Comparison of ENCODE assay signal across 14 cellular contexts in the genomic region with DNA sequence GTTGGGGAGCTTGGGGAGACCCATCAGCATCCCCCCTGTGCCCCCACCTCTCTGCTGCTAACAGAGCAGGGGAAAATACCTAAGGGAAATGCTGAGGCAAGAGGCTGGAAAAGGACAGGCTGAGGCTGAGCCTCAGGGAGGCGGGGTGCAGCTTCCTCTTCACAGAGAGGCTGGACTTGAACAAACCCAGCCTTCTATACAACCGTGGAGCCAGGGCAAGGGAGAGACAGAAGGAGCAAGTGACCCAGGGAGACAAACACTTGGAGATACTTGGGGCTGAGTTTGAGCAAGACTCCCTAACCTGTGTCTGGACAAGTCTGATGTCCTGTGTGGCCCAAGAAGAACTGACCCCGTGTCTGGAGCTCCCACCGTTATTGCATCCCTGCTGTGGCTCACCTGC. TPM values are rescaled to one million over a fixed set of nuclear protein-coding genes. Genes with fewer than 3 reads are reported as not detected.
DNase-seq lines count a peak whose midpoint lies in the region; ATAC-seq, FAIRE-seq and TF ChIP-seq lines count a peak whose summit lies in the region.
"Had no signal": no experiment of that assay in that cellular context is flagged by ENCODE, and none has a peak within 500 bp of the region (broad histone marks: within the 10 kb centered on the region; RNA-seq: fewer than 3 reads in every experiment).

A gene with protein sequence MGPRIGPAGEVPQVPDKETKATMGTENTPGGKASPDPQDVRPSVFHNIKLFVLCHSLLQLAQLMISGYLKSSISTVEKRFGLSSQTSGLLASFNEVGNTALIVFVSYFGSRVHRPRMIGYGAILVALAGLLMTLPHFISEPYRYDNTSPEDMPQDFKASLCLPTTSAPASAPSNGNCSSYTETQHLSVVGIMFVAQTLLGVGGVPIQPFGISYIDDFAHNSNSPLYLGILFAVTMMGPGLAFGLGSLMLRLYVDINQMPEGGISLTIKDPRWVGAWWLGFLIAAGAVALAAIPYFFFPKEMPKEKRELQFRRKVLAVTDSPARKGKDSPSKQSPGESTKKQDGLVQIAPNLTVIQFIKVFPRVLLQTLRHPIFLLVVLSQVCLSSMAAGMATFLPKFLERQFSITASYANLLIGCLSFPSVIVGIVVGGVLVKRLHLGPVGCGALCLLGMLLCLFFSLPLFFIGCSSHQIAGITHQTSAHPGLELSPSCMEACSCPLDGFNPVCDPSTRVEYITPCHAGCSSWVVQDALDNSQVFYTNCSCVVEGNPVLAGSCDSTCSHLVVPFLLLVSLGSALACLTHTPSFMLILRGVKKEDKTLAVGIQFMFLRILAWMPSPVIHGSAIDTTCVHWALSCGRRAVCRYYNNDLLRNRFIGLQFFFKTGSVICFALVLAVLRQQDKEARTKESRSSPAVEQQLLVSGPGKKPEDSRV (plus strand): TSS at position 229 of the 400 bp plus-strand sequence. CDS start 275 bp downstream, outside the sequence.

- peaks cover 60% of the 10 kb centered on the region for H3K4me1 Mint-ChIP-seq in Caco-2 (ENCODE audit: low read depth, unreplicated experiment)

- CTCF ChIA-PET in Caco-2 (lab: Charles Lee): interaction anchor here (0.6 to 7.1 kb wide), 7 partner anchors 9 to 98 kb away, joined by 3 to 101 read pairs (median 4); no protein-coding TSS in a partner anchor

- H3K9ac ChIP-seq in duodenal mucosa (ENCODE audit: low read depth in 1 of 2, low read length in 2 of 2): peak within 1 kb of the TSS; percentile 74 to 88

- ATAC-seq in lower lobe of right lung: peak; percentile 50 to 58
- ATAC-seq in HG03097 (IDR thresholded peaks at IDR 0.05; ENCODE audit: low FRiP score, unreplicated experiment): no peak
- no peak for ATAC-seq in GM19452 (IDR thresholded peaks at IDR 0.05; ENCODE audit: unreplicated experiment)

- POLR2A ChIA-PET in Caco-2 (lab: Charles Lee): interaction anchor here (0.5 to 1.0 kb wide), 3 partner anchors 9 to 211 kb away, joined by 3 read pairs; no protein-coding TSS in a partner anchor

- H3K36me3 Mint-ChIP-seq in Caco-2 (ENCODE audit: insufficient read depth, unreplicated experiment): peaks cover 18% of the 10 kb centered on the region

- peaks cover 99% of the 10 kb centered on the region for H3K4me1 ChIP-seq in Caco-2
- peaks cover 72 to 74% of the 10 kb centered on the region in 2 donors for H3K4me1 ChIP-seq in duodenal mucosa (ENCODE audit: control insufficient read depth in 1 of 2, insufficient read depth in 2 of 2, low read length in 2 of 2)
- H3K4me1 ChIP-seq in lower lobe of right lung: peaks cover 54% of the 10 kb centered on the region
- H3K4me1 ChIP-seq in small intestine (ENCODE audit: control insufficient read depth in 2 of 2, insufficient read depth in 1 of 2, low read depth in 1 of 2, low read length in 1 of 2): peaks cover 4 to 16% of the 10 kb centered on the region in 2 donors

- intact Hi-C loops in Caco-2 (cut with micrococcal nuclease; ENCODE audit: unreplicated experiment): no loop called here
- intact Hi-C loops in lower lobe of right lung (cut with DNase I): no loop called here

- DNase-seq in Caco-2 (no peak), lower lobe of right lung (no peak), small intestine (peak; percentile 84), kidney tubule cell (ENCODE audit: low spot score) (no peak)
- no peak for DNase-seq in stimulated activated CD4-positive, alpha-beta T cell treated with anti-CD3 and anti-CD28 coated beads, Interleukin-2, amount 100 ng/mL, for 24 hours
- DNase-seq: MM.1S had no signal

- H3K36me3 ChIP-seq in Caco-2 (ENCODE audit: control insufficient read depth, insufficient read depth, low read length) (no peaks in the 10 kb centered on the region), duodenal mucosa (ENCODE audit: control insufficient read depth in 1 of 2, insufficient read depth in 2 of 2, low read length in 2 of 2) (no peaks in the 10 kb centered on the region), lower lobe of right lung (no peaks in the 10 kb centered on the region), small intestine (ENCODE audit: control insufficient read depth in 2 of 2, insufficient read depth in 2 of 2, low read length in 2 of 2) (no peaks in the 10 kb centered on the region)

- peak within 1 kb of the TSS; percentile 5 for H3K27ac Mint-ChIP-seq in Caco-2 (ENCODE audit: unreplicated experiment)

- H3K27me3 ChIP-seq in Caco-2 (replicated peaks; ENCODE audit: control insufficient read depth, insufficient read depth, low read length): no peaks in the 10 kb centered on the region
- H3K27me3 ChIP-seq in duodenal mucosa (ENCODE audit: control insufficient read depth in 1 of 2, insufficient read depth in 2 of 2, low read length in 2 of 2): no peaks in the 10 kb centered on the region
- H3K27me3 ChIP-seq in lower lobe of right lung (ENCODE audit: low read depth): no peaks in the 10 kb centered on the region
- no peaks in the 10 kb centered on the region for H3K27me3 ChIP-seq in small intestine (ENCODE audit: control insufficient read depth in 2 of 2, insufficient read depth in 2 of 2, low read length in 2 of 2)

- 18 to 38% (median 21%) methylated on average over 4 of the region's 4 CpGs for WGBS in small intestine, 3 donors

- peak within 1 kb of the TSS; percentile 1; the same call in 1 of the 2 replicates for H3K4me3 ChIP-seq in Caco-2 (ENCODE audit: low read depth, low read length)
- H3K4me3 ChIP-seq in duodenal mucosa (ENCODE audit: low read depth in 1 of 2, low read length in 2 of 2): peak within 1 kb of the TSS; percentile 70 to 79
- H3K4me3 ChIP-seq in lower lobe of right lung: peak within 1 kb of the TSS; percentile 54
- H3K4me3 ChIP-seq in small intestine (ENCODE audit: low read depth in 1 of 2, low read length in 2 of 2): peak within 1 kb of the TSS in 1 of 2 donors; percentile 50

- H3K27ac ChIP-seq in duodenal mucosa (ENCODE audit: low read depth, low read length) (peak within 1 kb of the TSS; percentile 67), lower lobe of right lung (peak within 1 kb of the TSS; percentile 67), small intestine (ENCODE audit: low read depth in 1 of 2, low read length in 1 of 2) (peak within 1 kb of the TSS; percentile 89 to 90)

- no peaks in the 10 kb centered on the region for H3K27me3 Mint-ChIP-seq in Caco-2 (ENCODE audit: insufficient read depth, unreplicated experiment)

- FAIRE-seq in small intestine (lab: Jason Lieb, UNC): no peak
- FAIRE-seq: astrocyte, endothelial cell of umbilical vein, GM18507, TTC549, urothelium cell line had no signal

- H3K9me3 ChIP-seq in Caco-2 (0 out of 2 replicates have a peak, but pooled peaks cover 3% of the 10 kb centered on the region), duodenal mucosa (ENCODE audit: control insufficient read depth in 1 of 2, low read length in 2 of 2) (no peaks in the 10 kb centered on the region), lower lobe of right lung (no peaks in the 10 kb centered on the region), small intestine (ENCODE audit: control insufficient read depth, low read depth) (no peaks in the 10 kb centered on the region)

- peak within 1 kb of the TSS; percentile 0 for H3K4me3 Mint-ChIP-seq in Caco-2 (ENCODE audit: unreplicated experiment)

- no TSS peak for BruUV-seq in Caco-2 (replicated peaks; lab: Mats Ljungman, UMichigan)

- no peak for TF ChIP-seq CTCF in Caco-2 (IDR thresholded peaks at IDR 0.05; ENCODE audit: insufficient read depth in 1 of 2, low read depth in 1 of 2, low read length in 1 of 2, severe bottlenecking in 1 of 2, unreplicated experiment in 1 of 2)
- TF ChIP-seq CTCF in lower lobe of right lung (IDR thresholded peaks at IDR 0.05): no peak

- H3K9me3 Mint-ChIP-seq in Caco-2 (ENCODE audit: unreplicated experiment): no peaks in the 10 kb centered on the region

RNA-seq across cellular contexts. Expression of the gene that starts here (rescaled TPM):
- total RNA-seq in Caco-2 (2022) (231 and 277 TPM in 2 replicates), lower lobe of right lung (332 TPM)
- polyA plus RNA-seq in small intestine: 10 to 100 TPM; 10.3 to 46.6 (median 14.5) TPM
- total RNA-seq: endothelial cell of umbilical vein had no signal

Comparison
In these comparisons a context has a peak if more than half of its experiments do, and no peak if none do; other contexts are left out.
1. ATAC-seq: peak in lower lobe of right lung (2 of 2); none in HG03097 (single experiment) and GM19452 (single experiment).
2. Peak in every context shown above with its lines, with median percentiles within 50 percentile points of each other: H3K27ac ChIP-seq.